In genomic region chr17:57370051-57370581, GRCh38 we compare ENCODE assay signal across 1 cellular context.
TF ChIP-seq lines count a peak whose summit lies in the region.

No MANE protein-coding gene starts in this region.

TF ChIP-seq in HepG2, 621 proteins besides CTCF, POLR2A, EP300 and RAD21 (continued from another document and continues in another):
- TF ChIP-seq THRA (CRISPR knock-in tag; IDR thresholded peaks at IDR 0.05; ENCODE audit: borderline replicate concordance): peak; percentile 43; the same call in 1 of the 2 replicates
- TF ChIP-seq HNF4G (IDR thresholded peaks at IDR 0.05; ENCODE audit: borderline replicate concordance, low read depth, low read length): peak; percentile 61; the same call in 1 of the 2 replicates
- 0 out of 2 replicates have a peak, but pooled peaks have one; percentile 26 for TF ChIP-seq HNF4G (CRISPR knock-in tag; IDR thresholded peaks at IDR 0.05; ENCODE audit: borderline replicate concordance, low read depth)
- TF ChIP-seq SAP130 (CRISPR knock-in tag; IDR thresholded peaks at IDR 0.05; ENCODE audit: low read depth): peak; percentile 59; the same call in 1 of the 2 replicates
- TF ChIP-seq ISL2 (CRISPR knock-in tag; IDR thresholded peaks at IDR 0.05): peak; percentile 84
- peak; percentile 4; the same call in 1 of the 2 replicates for TF ChIP-seq SOX13 (IDR thresholded peaks at IDR 0.05)
- TF ChIP-seq SOX13 (CRISPR knock-in tag; conservative IDR thresholded peaks at IDR 0.05 in 1 of 2, IDR thresholded peaks at IDR 0.05 in 1 of 2): peak in 1 of 2 experiments; percentile 71; a peak in 1 of 4 replicates
- TF ChIP-seq ZNF580 (CRISPR knock-in tag; IDR thresholded peaks at IDR 0.05; ENCODE audit: borderline replicate concordance, low read depth): peak; percentile 65; the same call in 1 of the 2 replicates
- TF ChIP-seq ARNT2 (CRISPR knock-in tag; IDR thresholded peaks at IDR 0.05; ENCODE audit: low read depth): peak; percentile 71; the same call in 1 of the 2 replicates
- no peak for TF ChIP-seq DZIP1 (CRISPR knock-in tag; IDR thresholded peaks at IDR 0.05)
- TF ChIP-seq SALL1 (CRISPR knock-in tag; IDR thresholded peaks at IDR 0.05): peak; percentile 59; the same call in 1 of the 2 replicates
- peak; percentile 42; the same call in 1 of the 2 replicates for TF ChIP-seq ZBTB25 (CRISPR knock-in tag; IDR thresholded peaks at IDR 0.05)
- TF ChIP-seq HMGXB4 (CRISPR knock-in tag; IDR thresholded peaks at IDR 0.05; ENCODE audit: borderline replicate concordance in 1 of 2, low read depth in 1 of 2): no peak
- peak; percentile 14; the same call in 1 of the 2 replicates for TF ChIP-seq FOXO1 (CRISPR knock-in tag; IDR thresholded peaks at IDR 0.05)
- TF ChIP-seq RCOR2 (CRISPR knock-in tag; IDR thresholded peaks at IDR 0.05): peak; percentile 51; the same call in 1 of the 2 replicates
- TF ChIP-seq ZNF205 (CRISPR knock-in tag; IDR thresholded peaks at IDR 0.05): peak; percentile 90
- no peak for TF ChIP-seq E2F2 (CRISPR knock-in tag; IDR thresholded peaks at IDR 0.05; ENCODE audit: borderline replicate concordance)
- peak; percentile 66; the same call in 1 of the 2 replicates for TF ChIP-seq MIER3 (CRISPR knock-in tag; IDR thresholded peaks at IDR 0.05; ENCODE audit: borderline replicate concordance)
- TF ChIP-seq REXO4 (CRISPR knock-in tag; IDR thresholded peaks at IDR 0.05; ENCODE audit: borderline replicate concordance): no peak
- TF ChIP-seq ZNF644 (CRISPR knock-in tag; IDR thresholded peaks at IDR 0.05; ENCODE audit: low read depth): peak; percentile 88
- TF ChIP-seq JUN (CRISPR knock-in tag; IDR thresholded peaks at IDR 0.05): no peak
- TF ChIP-seq HDAC1 (CRISPR knock-in tag; IDR thresholded peaks at IDR 0.05): peak; percentile 35; the same call in 1 of the 2 replicates
- TF ChIP-seq SIX4 (CRISPR knock-in tag; IDR thresholded peaks at IDR 0.05): peak; percentile 74
- TF ChIP-seq ZBTB1 (CRISPR knock-in tag; IDR thresholded peaks at IDR 0.05; ENCODE audit: borderline replicate concordance): no peak
- no peak for TF ChIP-seq ZNF484 (CRISPR knock-in tag; IDR thresholded peaks at IDR 0.05; ENCODE audit: borderline replicate concordance, low read depth)
- 0 out of 2 replicates have a peak, but pooled peaks have one; percentile 33 for TF ChIP-seq ZNF331 (CRISPR knock-in tag; IDR thresholded peaks at IDR 0.05)
- TF ChIP-seq ZBTB10 (CRISPR knock-in tag; IDR thresholded peaks at IDR 0.05; ENCODE audit: borderline replicate concordance): 0 out of 2 replicates have a peak, but pooled peaks have one; percentile 44
- 0 out of 2 replicates have a peak, but pooled peaks have one; percentile 70 for TF ChIP-seq SMAD3 (CRISPR knock-in tag; IDR thresholded peaks at IDR 0.05)
- TF ChIP-seq ZNF629 (CRISPR knock-in tag; conservative IDR thresholded peaks at IDR 0.05): 0 out of 2 replicates have a peak, but pooled peaks have one; percentile 52
- TF ChIP-seq ZNF335 (CRISPR knock-in tag; IDR thresholded peaks at IDR 0.05): no peak
- peak; percentile 59; the same call in 1 of the 2 replicates for TF ChIP-seq DMAP1 (CRISPR knock-in tag; IDR thresholded peaks at IDR 0.05)
- TF ChIP-seq ATF3 (CRISPR knock-in tag; IDR thresholded peaks at IDR 0.05): peak; percentile 73; the same call in 1 of the 2 replicates
- TF ChIP-seq ZBTB33 (CRISPR knock-in tag; IDR thresholded peaks at IDR 0.05): no peak; the same call in 1 of the 2 replicates
- peak; percentile 35; the same call in 1 of the 2 replicates for TF ChIP-seq PITX1 (CRISPR knock-in tag; IDR thresholded peaks at IDR 0.05)
- TF ChIP-seq ARID4A (CRISPR knock-in tag; IDR thresholded peaks at IDR 0.05; ENCODE audit: borderline replicate concordance): peak; percentile 58; the same call in 1 of the 2 replicates
- no peak for TF ChIP-seq U2AF1 (optimal IDR thresholded peaks at IDR 0.05; ENCODE audit: low read depth, low read length)
